Comparison of ENCODE assay signal across 10 cellular contexts in genomic region chr11:11973361-11973800, GRCh38. TPM values are rescaled to one million over a fixed set of nuclear protein-coding genes. Genes with fewer than 3 reads are reported as not detected.
DNase-seq lines count a peak whose midpoint lies in the region; ATAC-seq and TF ChIP-seq lines count a peak whose summit lies in the region.
"Had no signal": no experiment of that assay in that cellular context is flagged by ENCODE, and none has a peak within 500 bp of the region (broad histone marks: within the 10 kb centered on the region; RNA-seq: fewer than 3 reads in every experiment).

No MANE protein-coding gene starts in this region.

- H3K36me3 ChIP-seq in mesodermal cell (ENCODE audit: control insufficient read depth, insufficient read depth, low read length) (peaks cover 54% of the 10 kb centered on the region), suprapubic skin (no peaks in the 10 kb centered on the region)

- H3K27ac Mint-ChIP-seq in WTC11, result no peak overlapping the region

- H3K9me3 Mint-ChIP-seq in WTC11, result no peaks in the 10 kb centered on the region

- TF ChIP-seq POLR2A in suprapubic skin (IDR thresholded peaks at IDR 0.05), result no peak

- CTCF ChIA-PET in WTC11 (lab: Charles Lee), result interaction anchor here (1.2 to 1.4 kb wide), 3 partner anchors 35 to 316 kb away, joined by 3 to 7 read pairs (median 3); partner anchors contain the start of gene DKK3

- 51 to 53% methylated on average over 8 of the region's 8 CpGs for WGBS in mesodermal cell (ENCODE audit: insufficient coverage in 2 of 2), 2 experiments
- 54% methylated on average over 4 of the region's 8 CpGs for WGBS in suprapubic skin

- no peak overlapping the region for H3K4me3 Mint-ChIP-seq in WTC11

- ATAC-seq in GM18907 (IDR thresholded peaks at IDR 0.05; ENCODE audit: unreplicated experiment) (no peak), WTC11 (no peak)
- ATAC-seq: Panc1 had no signal

- no peak for TF ChIP-seq EP300 in suprapubic skin (IDR thresholded peaks at IDR 0.05)

- no peaks in the 10 kb centered on the region for H3K9me3 ChIP-seq in mesodermal cell (ENCODE audit: control insufficient read depth, low read length)
- no peaks in the 10 kb centered on the region for H3K9me3 ChIP-seq in suprapubic skin

- H3K27me3 ChIP-seq in suprapubic skin, result no peaks in the 10 kb centered on the region

- peaks cover 28% of the 10 kb centered on the region for H3K4me1 Mint-ChIP-seq in WTC11

- POLR2A ChIA-PET in WTC11 (lab: Charles Lee), result no interaction called here

- TF ChIP-seq CTCF in suprapubic skin (IDR thresholded peaks at IDR 0.05), result no peak
- TF ChIP-seq CTCF in WTC11 (IDR thresholded peaks at IDR 0.05), result no peak

- H3K27ac ChIP-seq in mesodermal cell (ENCODE audit: low read depth, low read length, severe bottlenecking) (peak overlapping the region; percentile 96), suprapubic skin (peak overlapping the region; percentile 15)

- no peaks in the 10 kb centered on the region; the same call in 1 of the 2 replicates for H3K27me3 Mint-ChIP-seq in WTC11 (ENCODE audit: low read depth)

- DNase-seq in NCI-H446 treated with DMSO at 0.1 percent for 48 hours (lab: John Stamatoyannopoulos, UW) (peak; percentile 65), fibroblast of gingiva (ENCODE audit: low read depth) (peak; percentile 80), suprapubic skin (ENCODE audit: low spot score in 2 of 2) (no peak), OCI-M2 (lab: John Stamatoyannopoulos, UW; ENCODE audit: unreplicated experiment) (no peak), NCI-H1417 treated with DMSO at 0.1 percent for 48 hours (lab: John Stamatoyannopoulos, UW) (no peak), WTC11 (ENCODE audit: low spot score) (no peak)
- DNase-seq: HCEC 1CT had no signal

- H3K36me3 Mint-ChIP-seq in WTC11, result no peaks in the 10 kb centered on the region

- H3K4me1 ChIP-seq in mesodermal cell (ENCODE audit: control insufficient read depth, insufficient read depth, low read length, poor library complexity, severe bottlenecking) (peaks cover 62% of the 10 kb centered on the region), suprapubic skin (peaks cover 86% of the 10 kb centered on the region)

- H3K4me3 ChIP-seq in mesodermal cell (ENCODE audit: extremely low read depth, insufficient read depth, low read length, poor library complexity, severe bottlenecking), result no peak overlapping the region
- no peak overlapping the region for H3K4me3 ChIP-seq in suprapubic skin

TF ChIP-seq in WTC11, 78 proteins besides CTCF, POLR2A, EP300 and RAD21:
- TF ChIP-seq USF1 (CRISPR knock-in tag; IDR thresholded peaks at IDR 0.05) (no peak), EMX1 (CRISPR knock-in tag; IDR thresholded peaks at IDR 0.05) (no peak), TEAD1 (CRISPR knock-in tag; IDR thresholded peaks at IDR 0.05) (no peak), RELA (CRISPR knock-in tag; IDR thresholded peaks at IDR 0.05; ENCODE audit: borderline replicate concordance) (no peak), E2F5 (CRISPR knock-in tag; IDR thresholded peaks at IDR 0.05) (no peak), CREB1 (CRISPR knock-in tag; IDR thresholded peaks at IDR 0.05) (no peak), FOXK1 (CRISPR knock-in tag; IDR thresholded peaks at IDR 0.05) (no peak), ERG (CRISPR knock-in tag; IDR thresholded peaks at IDR 0.05) (no peak), ZNF396 (CRISPR knock-in tag; IDR thresholded peaks at IDR 0.05; ENCODE audit: borderline replicate concordance) (no peak)

RNA-seq across cellular contexts. Expression of gene DKK3, which starts 35.0 kb away (rescaled TPM):
- polyA plus RNA-seq in mesodermal cell (2013, experiment 1 of 2), result 118 TPM
- polyA plus RNA-seq in mesodermal cell (2013, experiment 2 of 2), result 111 TPM
- total RNA-seq in suprapubic skin (100 to 1,000 TPM; 105 to 152 (median 137) TPM), WTC11 (2021) (17.6 to 21.3 TPM (median 20.6 TPM) in 3 replicates)

Comparison
In these comparisons a context has a peak if more than half of its experiments do, and no peak if none do; other contexts are left out.
1. DNase-seq: peak in NCI-H446 treated with DMSO at 0.1 percent for 48 hours (single experiment) and fibroblast of gingiva (single experiment); none in suprapubic skin (0 of 2), OCI-M2 (single experiment), NCI-H1417 treated with DMSO at 0.1 percent for 48 hours (single experiment) and WTC11 (single experiment).